2 cellular contexts compared by ENCODE assay signal in genomic region chr4:158871050-158871724, GRCh38.
TF ChIP-seq lines count a peak whose summit lies in the region.

No MANE protein-coding gene starts in this region.

TF ChIP-seq in SK-N-SH, 30 proteins besides CTCF, POLR2A, EP300 and RAD21 (continued from another document):
- TF ChIP-seq USF1 (IDR thresholded peaks at IDR 0.05; ENCODE audit: borderline replicate concordance, low read depth) (no peak), USF2 (IDR thresholded peaks at IDR 0.05; ENCODE audit: borderline replicate concordance, low read depth, low read length) (no peak), TCF12 (IDR thresholded peaks at IDR 0.05) (no peak; the same call in 1 of the 2 replicates), CHD2 (IDR thresholded peaks at IDR 0.05; ENCODE audit: low read length, partially characterized antibody) (peak; percentile 41), RFX5 (IDR thresholded peaks at IDR 0.05; ENCODE audit: low read length) (no peak), FOXM1 (IDR thresholded peaks at IDR 0.05; ENCODE audit: low read depth) (no peak), POLR2AphosphoS5 (IDR thresholded peaks at IDR 0.05; ENCODE audit: low read depth, low read length) (no peak), MAX (IDR thresholded peaks at IDR 0.05; ENCODE audit: low read depth) (no peak), RXRA (IDR thresholded peaks at IDR 0.05; ENCODE audit: borderline replicate concordance, low read depth) (no peak), YY1 (IDR thresholded peaks at IDR 0.05; ENCODE audit: low read depth) (no peak), RCOR1 (IDR thresholded peaks at IDR 0.05; ENCODE audit: low read length) (peak; percentile 48; the same call in 1 of the 2 replicates), NRF1 (IDR thresholded peaks at IDR 0.05; ENCODE audit: low read depth, low read length) (no peak), IRF3 (IDR thresholded peaks at IDR 0.05; ENCODE audit: low read depth, low read length) (no peak), JUND (IDR thresholded peaks at IDR 0.05) (no peak), SMC3 (IDR thresholded peaks at IDR 0.05; ENCODE audit: low read depth, low read length) (no peak)

TF ChIP-seq in WTC11, 78 proteins besides CTCF, POLR2A, EP300 and RAD21 (continued from another document):
- TF ChIP-seq ZNF532 (CRISPR knock-in tag; IDR thresholded peaks at IDR 0.05; ENCODE audit: borderline replicate concordance) (no peak), AFF4 (CRISPR knock-in tag; IDR thresholded peaks at IDR 0.05; ENCODE audit: borderline replicate concordance) (no peak), JUN (CRISPR knock-in tag; IDR thresholded peaks at IDR 0.05) (no peak), ZNF512 (CRISPR knock-in tag; IDR thresholded peaks at IDR 0.05; ENCODE audit: borderline replicate concordance) (no peak)
